ENCODE assay signal across 11 cellular contexts in genomic region chr10:90047243-90047729, GRCh38.
DNase-seq lines count a peak whose midpoint lies in the region; ATAC-seq lines count a peak whose summit lies in the region.
"Had no signal": no experiment of that assay in that cellular context is flagged by ENCODE, and none has a peak within 500 bp of the region (broad histone marks: within the 10 kb centered on the region; RNA-seq: fewer than 3 reads in every experiment).

No MANE protein-coding gene starts in this region.

- peaks cover 11% of the 10 kb centered on the region for H3K4me1 Mint-ChIP-seq in stimulated activated naive CD8-positive, alpha-beta T cell treated with anti-CD3 and anti-CD28 coated beads, Interleukin-15, Interleukin-2, amounts not matched to agents 100 ng/mL and 50 ng/mL, for 24 hours (ENCODE audit: low read depth)

- H3K4me3 Mint-ChIP-seq in stimulated activated naive CD8-positive, alpha-beta T cell treated with anti-CD3 and anti-CD28 coated beads, Interleukin-15, Interleukin-2, amounts not matched to agents 100 ng/mL and 50 ng/mL, for 24 hours, result no peak overlapping the region

- no peak for ATAC-seq in stimulated activated naive CD8-positive, alpha-beta T cell treated with anti-CD3 and anti-CD28 coated beads, Interleukin-15, Interleukin-2, amounts not matched to agents 100 U/mL and 50 U/mL, for 24 hours
- ATAC-seq in HG02678 (IDR thresholded peaks at IDR 0.05; ENCODE audit: unreplicated experiment), result peak; percentile 84
- peak; percentile 94 for ATAC-seq in HG03575 (IDR thresholded peaks at IDR 0.05; ENCODE audit: extremely low read depth, insufficient number of reproducible peaks, low FRiP score, unreplicated experiment)

- DNase-seq in stimulated activated naive CD8-positive, alpha-beta T cell treated with anti-CD3 and anti-CD28 coated beads, Interleukin-15, Interleukin-2, amounts not matched to agents 100 U/mL and 50 U/mL, for 24 hours, result no peak
- DNase-seq in NCI-H82 treated with DMSO at 0.1 percent for 48 hours (lab: John Stamatoyannopoulos, UW; ENCODE audit: unreplicated experiment), result no peak
- no peak for DNase-seq in stimulated activated CD4-positive, alpha-beta T cell treated with anti-CD3 and anti-CD28 coated beads, Interleukin-4, amount 100 ng/mL, for 1 hour
- DNase-seq in anterior cingulate cortex (lab: John Stamatoyannopoulos, UW), result no peak
- no peak for DNase-seq in activated CD4-positive, CD25-positive, alpha-beta regulatory T cell (lab: John Stamatoyannopoulos, UW)
- DNase-seq: NCI-H2171; stimulated activated CD4-positive, alpha-beta T cell treated with anti-CD3 and anti-CD28 coated beads, Interleukin-2, amount 100 ng/mL, for 24 hours; uterus had no signal

- H3K27ac Mint-ChIP-seq in stimulated activated naive CD8-positive, alpha-beta T cell treated with anti-CD3 and anti-CD28 coated beads, Interleukin-15, Interleukin-2, amounts not matched to agents 100 ng/mL and 50 ng/mL, for 24 hours, result peak overlapping the region; percentile 10

- H3K9me3 Mint-ChIP-seq in stimulated activated naive CD8-positive, alpha-beta T cell treated with anti-CD3 and anti-CD28 coated beads, Interleukin-15, Interleukin-2, amounts not matched to agents 100 ng/mL and 50 ng/mL, for 24 hours, result peaks cover 3% of the 10 kb centered on the region

- H3K27me3 Mint-ChIP-seq in stimulated activated naive CD8-positive, alpha-beta T cell treated with anti-CD3 and anti-CD28 coated beads, Interleukin-15, Interleukin-2, amounts not matched to agents 100 ng/mL and 50 ng/mL, for 24 hours, result no peaks in the 10 kb centered on the region

- H3K36me3 Mint-ChIP-seq in stimulated activated naive CD8-positive, alpha-beta T cell treated with anti-CD3 and anti-CD28 coated beads, Interleukin-15, Interleukin-2, amounts not matched to agents 100 ng/mL and 50 ng/mL, for 24 hours (ENCODE audit: low read depth), result no peaks in the 10 kb centered on the region
